ENCODE assay signal across 10 cellular contexts in genomic region chr22:23565288-23565941, GRCh38. TPM values are rescaled to one million over a fixed set of nuclear protein-coding genes. Genes with fewer than 3 reads are reported as not detected.
DNase-seq lines count a peak whose midpoint lies in the region; ATAC-seq and TF ChIP-seq lines count a peak whose summit lies in the region.
"Had no signal": no experiment of that assay in that cellular context is flagged by ENCODE, and none has a peak within 500 bp of the region (broad histone marks: within the 10 kb centered on the region; RNA-seq: fewer than 3 reads in every experiment).

No MANE protein-coding gene starts in this region.

- H3K4me1 ChIP-seq in Peyer's patch (peaks cover 0 to 14% (median 2%) of the 10 kb centered on the region in 4 donors), endodermal cell (ENCODE audit: control insufficient read depth, insufficient read depth, low read length) (no peaks in the 10 kb centered on the region)

- DNase-seq in NCI-H524 (lab: John Stamatoyannopoulos, UW), result peak; percentile 32 to 38
- no peak for DNase-seq in NCI-H524 treated with DMSO at 0.1 percent for 48 hours (lab: John Stamatoyannopoulos, UW)
- DNase-seq in Peyer's patch, result peak in 1 of 3 donors; percentile 48
- peak; percentile 82 for DNase-seq in endodermal cell
- DNase-seq in omental fat pad (ENCODE audit: low spot score), result no peak
- DNase-seq in superior temporal gyrus (ENCODE audit: extremely low spot score), result no peak

- no peak for TF ChIP-seq POLR2A in Peyer's patch (IDR thresholded peaks at IDR 0.05)

- H3K4me3 ChIP-seq in Peyer's patch, result peak overlapping the region; percentile 22 to 56 (median 48)
- H3K4me3 ChIP-seq in endodermal cell (ENCODE audit: low read length), result peak overlapping the region; percentile 81

- no peak overlapping the region for H3K27ac ChIP-seq in Peyer's patch
- peak overlapping the region; percentile 11 for H3K27ac ChIP-seq in endodermal cell (ENCODE audit: low read depth, low read length)
- H3K27ac ChIP-seq: VCaP had no signal

- H3K9me3 Mint-ChIP-seq in endodermal cell, result no peaks in the 10 kb centered on the region

- WGBS in endodermal cell (ENCODE audit: insufficient coverage in 1 of 2, insufficient read length in 1 of 2), 2 experiments, result 6 to 13% methylated on average over 3 to 12 of the region's 12 CpGs

- H3K27me3 Mint-ChIP-seq in endodermal cell (ENCODE audit: insufficient read depth), result peaks cover 68% of the 10 kb centered on the region

- H3K4me1 Mint-ChIP-seq in endodermal cell, result peaks cover 6% of the 10 kb centered on the region

- H3K27ac Mint-ChIP-seq in endodermal cell, result peak overlapping the region; percentile 58

- peak overlapping the region; percentile 15 for H3K9ac ChIP-seq in endodermal cell (ENCODE audit: extremely low read depth, low read length, poor library complexity, severe bottlenecking)

- no peaks in the 10 kb centered on the region for H3K36me3 ChIP-seq in Peyer's patch
- no peaks in the 10 kb centered on the region for H3K36me3 ChIP-seq in endodermal cell (ENCODE audit: control insufficient read depth, insufficient read depth, low read length)

- H3K36me3 Mint-ChIP-seq in endodermal cell (ENCODE audit: low read depth), result no peaks in the 10 kb centered on the region

- H3K27me3 ChIP-seq in Peyer's patch (peaks cover 0 to 10% of the 10 kb centered on the region in 2 donors), endodermal cell (ENCODE audit: control insufficient read depth, insufficient read depth, low read length, poor library complexity, severe bottlenecking) (peaks cover 13% of the 10 kb centered on the region)

- peak; percentile 31 for ATAC-seq in omental fat pad (ENCODE audit: low FRiP score)
- no peak for ATAC-seq in HG03045 (IDR thresholded peaks at IDR 0.05; ENCODE audit: unreplicated experiment)
- ATAC-seq in HG03565 (IDR thresholded peaks at IDR 0.05; ENCODE audit: unreplicated experiment), result no peak

- no peak for TF ChIP-seq CTCF in Peyer's patch (IDR thresholded peaks at IDR 0.05)
- TF ChIP-seq CTCF in endodermal cell (conservative IDR thresholded peaks at IDR 0.05), result peak; percentile 54
- no peak for TF ChIP-seq CTCF in omental fat pad (IDR thresholded peaks at IDR 0.05)

- H3K9me3 ChIP-seq in Peyer's patch (no peaks in the 10 kb centered on the region), endodermal cell (ENCODE audit: control insufficient read depth, low read length) (no peaks in the 10 kb centered on the region)

- peak overlapping the region; percentile 66 for H3K4me3 Mint-ChIP-seq in endodermal cell

RNA-seq across cellular contexts. Expression of gene IGLL1, which starts 14.7 kb away (rescaled TPM):
- total RNA-seq in Peyer's patch (not detected), endodermal cell (not detected), omental fat pad (not detected)
- not detected for polyA plus RNA-seq in endodermal cell (2013, experiment 1 of 2)
- not detected for polyA plus RNA-seq in endodermal cell (2013, experiment 2 of 2)
- total RNA-seq: renal cortical epithelial cell had no signal

Comparison
In these comparisons a context has a peak if more than half of its experiments do, and no peak if none do; other contexts are left out.
1. DNase-seq: peak in NCI-H524 (2 of 2) and endodermal cell (single experiment); none in NCI-H524 treated with DMSO at 0.1 percent for 48 hours (single experiment), omental fat pad (single experiment) and superior temporal gyrus (single experiment).